15 cellular contexts compared by ENCODE assay signal in genomic region chr1:48245106-48245505, GRCh38. TPM values are rescaled to one million over a fixed set of nuclear protein-coding genes. Genes with fewer than 3 reads are reported as not detected.
DNase-seq lines count a peak whose midpoint lies in the region; ATAC-seq, FAIRE-seq and TF ChIP-seq lines count a peak whose summit lies in the region.
"Had no signal": no experiment of that assay in that cellular context is flagged by ENCODE, and none has a peak within 500 bp of the region (broad histone marks: within the 10 kb centered on the region; RNA-seq: fewer than 3 reads in every experiment).

No MANE protein-coding gene starts in this region.

- H3K4me1 Mint-ChIP-seq in CD8-positive, alpha-beta memory T cell = no peaks in the 10 kb centered on the region
- no peaks in the 10 kb centered on the region for H3K4me1 Mint-ChIP-seq in osteocyte (ENCODE audit: unreplicated experiment)

- H3K27me3 ChIP-seq in small intestine (ENCODE audit: control insufficient read depth in 2 of 2, insufficient read depth in 2 of 2, low read length in 2 of 2) = no peaks in the 10 kb centered on the region
- H3K27me3 ChIP-seq in CD8-positive, alpha-beta memory T cell (ENCODE audit: insufficient read depth, low read length, poor library complexity, severe bottlenecking) = no peaks in the 10 kb centered on the region
- H3K27me3 ChIP-seq: neural progenitor cell had no signal

- CTCF ChIA-PET in CD8-positive, alpha-beta memory T cell (lab: Charles Lee) = interaction anchor here (1.1 kb wide), 1 partner anchor 9 kb away, joined by 4 read pairs; no protein-coding TSS in a partner anchor

- intact Hi-C loops in left ventricle myocardium superior (cut with micrococcal nuclease) = no loop called here

- no peaks in the 10 kb centered on the region for H3K9me3 ChIP-seq in small intestine (ENCODE audit: control insufficient read depth, low read depth)
- H3K9me3 ChIP-seq in CD8-positive, alpha-beta memory T cell (ENCODE audit: low read length) = no peaks in the 10 kb centered on the region

- peaks cover 4 to 11% of the 10 kb centered on the region in 2 donors for H3K4me1 ChIP-seq in small intestine (ENCODE audit: control insufficient read depth in 2 of 2, insufficient read depth in 1 of 2, low read depth in 1 of 2, low read length in 1 of 2)
- H3K4me1 ChIP-seq in CD8-positive, alpha-beta memory T cell (ENCODE audit: insufficient read depth, low read length) = no peaks in the 10 kb centered on the region
- H3K4me1 ChIP-seq: neural progenitor cell had no signal

- FAIRE-seq in small intestine (lab: Jason Lieb, UNC) = no peak

- peaks cover 7% of the 10 kb centered on the region in 2 donors for H3K27me3 Mint-ChIP-seq in CD8-positive, alpha-beta memory T cell
- H3K27me3 Mint-ChIP-seq in osteocyte (ENCODE audit: unreplicated experiment) = peaks cover 2% of the 10 kb centered on the region

- DNase-seq in GF-D8 (lab: John Stamatoyannopoulos, UW) (peak; percentile 81), SIG-M5 treated with dmso at 0.1 percent for 504 hours (lab: John Stamatoyannopoulos, UW; ENCODE audit: unreplicated experiment) (peak; percentile 83), left ventricle myocardium superior (no peak), small intestine (peak; percentile 18), osteocyte (ENCODE audit: extremely low spot score, unreplicated experiment) (no peak)
- no peak for DNase-seq in CD8-positive, alpha-beta memory T cell
- DNase-seq: NCI-H2081 treated with DMSO at 0.1 percent for 48 hours, T1000 had no signal

- H3K27ac Mint-ChIP-seq in CD8-positive, alpha-beta memory T cell = no peak overlapping the region
- H3K27ac Mint-ChIP-seq in osteocyte (ENCODE audit: unreplicated experiment) = no peak overlapping the region
- H3K27ac Mint-ChIP-seq: activated naive CD8-positive, alpha-beta T cell; neural progenitor cell had no signal

- peak overlapping the region in 1 of 2 donors; percentile 71 for H3K27ac ChIP-seq in small intestine (ENCODE audit: low read depth in 1 of 2, low read length in 1 of 2)
- no peak overlapping the region for H3K27ac ChIP-seq in CD8-positive, alpha-beta memory T cell (ENCODE audit: low read depth, low read length)
- H3K27ac ChIP-seq: neural progenitor cell had no signal

- 43 to 80% (median 45%) methylated on average over 2 of the region's 2 CpGs for whole genome bisulfite sequencing in small intestine, 3 donors

- H3K9me3 Mint-ChIP-seq in CD8-positive, alpha-beta memory T cell = no peaks in the 10 kb centered on the region
- H3K9me3 Mint-ChIP-seq in osteocyte (ENCODE audit: unreplicated experiment) = no peaks in the 10 kb centered on the region
- H3K9me3 Mint-ChIP-seq: neural progenitor cell had no signal

- no peak overlapping the region for H3K4me3 ChIP-seq in small intestine (ENCODE audit: low read depth in 1 of 2, low read length in 2 of 2)
- no peak overlapping the region for H3K4me3 ChIP-seq in CD8-positive, alpha-beta memory T cell (ENCODE audit: low read length)
- H3K4me3 ChIP-seq: neural progenitor cell had no signal

- peaks cover 0 to 10% of the 10 kb centered on the region in 2 donors for H3K36me3 ChIP-seq in small intestine (ENCODE audit: control insufficient read depth in 2 of 2, insufficient read depth in 2 of 2, low read length in 2 of 2)
- no peaks in the 10 kb centered on the region for H3K36me3 ChIP-seq in CD8-positive, alpha-beta memory T cell (ENCODE audit: insufficient read depth, low read length)
- H3K36me3 ChIP-seq: neural progenitor cell had no signal

- no peak overlapping the region for H3K4me3 Mint-ChIP-seq in CD8-positive, alpha-beta memory T cell
- H3K4me3 Mint-ChIP-seq in osteocyte (ENCODE audit: unreplicated experiment) = no peak overlapping the region
- H3K4me3 Mint-ChIP-seq: activated naive CD8-positive, alpha-beta T cell; neural progenitor cell had no signal

- ATAC-seq in left ventricle myocardium superior = peak; percentile 76
- ATAC-seq in GM19328 (IDR thresholded peaks at IDR 0.05; ENCODE audit: unreplicated experiment) = no peak
- ATAC-seq in HG03432 (IDR thresholded peaks at IDR 0.05; ENCODE audit: unreplicated experiment) = no peak

- H3K36me3 Mint-ChIP-seq in CD8-positive, alpha-beta memory T cell = no peaks in the 10 kb centered on the region
- no peaks in the 10 kb centered on the region for H3K36me3 Mint-ChIP-seq in osteocyte (ENCODE audit: unreplicated experiment)
- H3K36me3 Mint-ChIP-seq: activated naive CD8-positive, alpha-beta T cell; neural progenitor cell had no signal

- POLR2A ChIA-PET in CD8-positive, alpha-beta memory T cell (lab: Charles Lee) = no interaction called here

- no peak for TF ChIP-seq CTCF in osteocyte (IDR thresholded peaks at IDR 0.05)

RNA-seq across cellular contexts. Expression of gene SLC5A9, which starts 22.6 kb away (rescaled TPM):
- total RNA-seq in left ventricle myocardium superior (0.17 TPM), osteocyte (not detected in 2 replicates)
- 100 to 1,000 TPM in 2 of 3 donors, 10 to 100 TPM in 1; 22.3 to 372 (median 188) TPM for polyA plus RNA-seq in small intestine
- total RNA-seq in CD8-positive, alpha-beta memory T cell = not detected
- polyA plus RNA-seq in CD8-positive, alpha-beta memory T cell = not detected
- total RNA-seq: activated CD8-positive, alpha-beta memory T cell treated with anti-CD3 and anti-CD28 coated beads for 36 hours; chondrocyte had no signal
- polyA plus RNA-seq: BJ had no signal

Comparison
In these comparisons a context has a peak if more than half of its experiments do, and no peak if none do; other contexts are left out.
1. DNase-seq: peak in GF-D8 (single experiment), SIG-M5 treated with dmso at 0.1 percent for 504 hours (single experiment) and small intestine (single experiment); none in left ventricle myocardium superior (single experiment), CD8-positive, alpha-beta memory T cell (0 of 5) and osteocyte (single experiment).